In genomic region chr2:43993437-43993836, GRCh38 we compare ENCODE assay signal across 13 cellular contexts. TPM values are rescaled to one million over a fixed set of nuclear protein-coding genes. Genes with fewer than 3 reads are reported as not detected.
DNase-seq lines count a peak whose midpoint lies in the region; ATAC-seq, FAIRE-seq and TF ChIP-seq lines count a peak whose summit lies in the region.
"Had no signal": no experiment of that assay in that cellular context is flagged by ENCODE, and none has a peak within 500 bp of the region (broad histone marks: within the 10 kb centered on the region; RNA-seq: fewer than 3 reads in every experiment).

No MANE protein-coding gene starts in this region.

- H3K9ac ChIP-seq in PC-3 (ENCODE audit: low read length): no peak overlapping the region
- H3K9ac ChIP-seq in endocrine pancreas (ENCODE audit: control insufficient read depth, insufficient read depth, low read length): peak overlapping the region; percentile 6

- H3K4me3 ChIP-seq in PC-3 (ENCODE audit: low read length) (peak overlapping the region; percentile 89), endocrine pancreas (ENCODE audit: control insufficient read depth, insufficient read depth, low read length) (no peak overlapping the region), small intestine (ENCODE audit: low read depth in 1 of 2, low read length in 2 of 2) (no peak overlapping the region), coronary artery (no peak overlapping the region)

- ATAC-seq in activated T-cell treated with anti-CD3 and anti-CD28 coated beads, Interleukin-2, amount 50 U/mL, for 72 hours (replicated peaks in 1 of 2): no peak
- ATAC-seq in PC-3 (no peak), GM21423 (IDR thresholded peaks at IDR 0.05; ENCODE audit: unreplicated experiment) (no peak)

- H3K9me2 ChIP-seq in PC-3 (replicated peaks; ENCODE audit: low read length): no peaks in the 10 kb centered on the region

- H3K36me3 ChIP-seq in PC-3 (ENCODE audit: low read depth, low read length): peaks cover 45% of the 10 kb centered on the region
- no peaks in the 10 kb centered on the region for H3K36me3 ChIP-seq in endocrine pancreas (ENCODE audit: control insufficient read depth, insufficient read depth, low read length)
- no peaks in the 10 kb centered on the region for H3K36me3 ChIP-seq in small intestine (ENCODE audit: control insufficient read depth in 2 of 2, insufficient read depth in 2 of 2, low read length in 2 of 2)

- peaks cover 13% of the 10 kb centered on the region for H3K4me1 ChIP-seq in PC-3 (ENCODE audit: insufficient read depth, low read length)
- H3K4me1 ChIP-seq in endocrine pancreas (ENCODE audit: control insufficient read depth, insufficient read depth, low read length): peaks cover 14% of the 10 kb centered on the region
- H3K4me1 ChIP-seq in small intestine (ENCODE audit: control insufficient read depth in 2 of 2, insufficient read depth in 1 of 2, low read depth in 1 of 2, low read length in 1 of 2): peaks cover 0 to 11% of the 10 kb centered on the region in 2 donors

- CTCF ChIA-PET in PC-3 (lab: Charles Lee): no interaction called here

- H3K79me2 ChIP-seq in PC-3 (ENCODE audit: low read length): peaks cover 76% of the 10 kb centered on the region

- H3K27me3 ChIP-seq in PC-3 (ENCODE audit: low read length) (no peaks in the 10 kb centered on the region), endocrine pancreas (ENCODE audit: control insufficient read depth, insufficient read depth, low read length) (no peaks in the 10 kb centered on the region), small intestine (ENCODE audit: control insufficient read depth in 2 of 2, insufficient read depth in 2 of 2, low read length in 2 of 2) (no peaks in the 10 kb centered on the region)
- H3K27me3 ChIP-seq: dorsolateral prefrontal cortex had no signal

- no peaks in the 10 kb centered on the region for H3F3A ChIP-seq in PC-3 (ENCODE audit: low read length, unreplicated experiment)

- intact Hi-C loops in PC-3 (cut with micrococcal nuclease): no loop called here

- POLR2A ChIA-PET in PC-3 (lab: Charles Lee; ENCODE audit: unreplicated experiment): no interaction called here

- no peaks in the 10 kb centered on the region for H3K27me3 Mint-ChIP-seq in activated T-cell treated with anti-CD3 and anti-CD28 coated beads, Interleukin-2, amount 50 U/mL, for 72 hours (ENCODE audit: low read depth)

- peak overlapping the region; percentile 88 to 91 for H3K4me3 Mint-ChIP-seq in activated T-cell treated with anti-CD3 and anti-CD28 coated beads, Interleukin-2, amount 50 U/mL, for 72 hours

- peak overlapping the region; percentile 67 for H3K27ac Mint-ChIP-seq in activated T-cell treated with anti-CD3 and anti-CD28 coated beads, Interleukin-2, amount 50 U/mL, for 72 hours

- peaks cover 62% of the 10 kb centered on the region for H4K20me1 ChIP-seq in PC-3 (ENCODE audit: low read length)

- no peaks in the 10 kb centered on the region for H3K9me3 Mint-ChIP-seq in activated T-cell treated with anti-CD3 and anti-CD28 coated beads, Interleukin-2, amount 50 U/mL, for 72 hours

- peaks cover 51% of the 10 kb centered on the region for H3K4me1 Mint-ChIP-seq in activated T-cell treated with anti-CD3 and anti-CD28 coated beads, Interleukin-2, amount 50 U/mL, for 72 hours (ENCODE audit: low read depth)

- H3K9me3 ChIP-seq in PC-3 (ENCODE audit: low read length) (no peaks in the 10 kb centered on the region), endocrine pancreas (ENCODE audit: control insufficient read depth, low read length) (no peaks in the 10 kb centered on the region), small intestine (ENCODE audit: control insufficient read depth, low read depth) (no peaks in the 10 kb centered on the region)

- H3K4me2 ChIP-seq in PC-3 (ENCODE audit: low read length): peak overlapping the region; percentile 89

- no peak for DNase-seq in activated T-cell treated with anti-CD3 and anti-CD28 coated beads, Interleukin-2, amount 50 U/mL, for 72 hours
- DNase-seq in activated T-cell treated with anti-CD3 and anti-CD28 coated beads, Interleukin-2, amount 50 U/mL, for 1 hour: no peak
- DNase-seq in PC-3: no peak
- peak; percentile 9 for DNase-seq in small intestine
- no peak for DNase-seq in HTR-8/SVneo (ENCODE audit: insufficient read length, low spot score)
- DNase-seq in coronary artery (ENCODE audit: low spot score): no peak
- DNase-seq: amygdala, dorsolateral prefrontal cortex, EL, foreskin melanocyte, NCI-H1694 treated with DMSO at 0.1 percent for 48 hours had no signal

- WGBS in small intestine, 3 donors: 65 to 72% (median 71%) methylated on average over 5 of the region's 5 CpGs

- H3K27ac ChIP-seq in PC-3 (ENCODE audit: low read length): no peak overlapping the region
- H3K27ac ChIP-seq in small intestine (ENCODE audit: low read depth in 1 of 2, low read length in 1 of 2): no peak overlapping the region
- H3K27ac ChIP-seq in coronary artery: no peak overlapping the region
- H3K27ac ChIP-seq: dorsolateral prefrontal cortex had no signal

- H3K36me3 Mint-ChIP-seq in activated T-cell treated with anti-CD3 and anti-CD28 coated beads, Interleukin-2, amount 50 U/mL, for 72 hours (ENCODE audit: insufficient read depth in 2 of 2): peaks cover 24 to 40% of the 10 kb centered on the region in 2 donors

- TF ChIP-seq CTCF in PC-3 (conservative IDR thresholded peaks at IDR 0.05; ENCODE audit: low read depth, low read length): no peak
- no peak for TF ChIP-seq CTCF in coronary artery (IDR thresholded peaks at IDR 0.05)

- FAIRE-seq in small intestine (lab: Jason Lieb, UNC) (no peak), HTR-8/SVneo (lab: Jason Lieb, UNC) (no peak)

- BruUV-seq in PC-3 (replicated peaks; lab: Mats Ljungman, UMichigan): no TSS peak

- H2AFZ ChIP-seq in PC-3 (ENCODE audit: low read length): no peak overlapping the region

RNA-seq across cellular contexts. Expression of gene LRPPRC, which starts 2.4 kb away (rescaled TPM):
- total RNA-seq in activated T-cell treated with anti-CD3 and anti-CD28 coated beads, Interleukin-2, amount 50 U/mL, for 72 hours: 100 to 1,000 TPM; 121 to 149 TPM
- 94.8 and 113 TPM in 2 replicates for total RNA-seq in PC-3 (2014; rRNA removed)
- polyA plus RNA-seq in small intestine: 10 to 100 TPM; 19.5 to 62.2 (median 20.0) TPM
